ENCODE assay signal across 11 cellular contexts in genomic region chr13:110396913-110397379, GRCh38.
A peak's percentile ranks its signal among the peaks of the same experiment; 100 is the strongest.
DNase-seq lines count a peak whose midpoint lies in the region; ATAC-seq and TF ChIP-seq lines count a peak whose summit lies in the region.
"Had no signal": no experiment of that assay in that cellular context is flagged by ENCODE, and none has a peak within 500 bp of the region (broad histone marks: within the 10 kb centered on the region; RNA-seq: fewer than 3 reads in every experiment).

No MANE protein-coding gene starts in this region.

- H3K36me3 ChIP-seq in body of pancreas (replicated peaks in 1 of 2; ENCODE audit: insufficient read depth in 1 of 2, low read depth in 2 of 2) (no peaks in the 10 kb centered on the region), skeletal muscle tissue (ENCODE audit: control insufficient read depth in 3 of 3, insufficient read depth in 3 of 3, low read length in 3 of 3) (no peaks in the 10 kb centered on the region)

- H3K27ac ChIP-seq in body of pancreas (peak overlapping the region; percentile 35 to 67 (median 56)), skeletal muscle tissue (ENCODE audit: low read depth, low read length) (peak overlapping the region; percentile 80)

- H3K27me3 ChIP-seq in body of pancreas (no peaks in the 10 kb centered on the region), skeletal muscle tissue (ENCODE audit: control insufficient read depth in 3 of 3, insufficient read depth in 3 of 3, low read length in 3 of 3) (no peaks in the 10 kb centered on the region)

- no peak for TF ChIP-seq CTCF in body of pancreas (IDR thresholded peaks at IDR 0.05)

- H3K4me3 ChIP-seq in body of pancreas (no peak overlapping the region), skeletal muscle tissue (ENCODE audit: low read length in 3 of 3) (peak overlapping the region in 2 of 3 donors; percentile 51 to 52)

- peak; percentile 75 for ATAC-seq in body of pancreas
- no peak for ATAC-seq in HG03045 (IDR thresholded peaks at IDR 0.05; ENCODE audit: unreplicated experiment)
- ATAC-seq in HG02852 (IDR thresholded peaks at IDR 0.05; ENCODE audit: unreplicated experiment) = no peak
- no peak for ATAC-seq in GM21526 (IDR thresholded peaks at IDR 0.05; ENCODE audit: low FRiP score, unreplicated experiment)
- ATAC-seq: HCT116 had no signal

- 21 to 33% methylated on average over 11 of the region's 11 CpGs for WGBS in body of pancreas, 2 donors

- intact Hi-C loops in body of pancreas (cut with DNase I) = no loop called here

- peaks cover 7% of the 10 kb centered on the region for H3K4me1 ChIP-seq in body of pancreas
- H3K4me1 ChIP-seq in skeletal muscle tissue (ENCODE audit: control insufficient read depth in 3 of 3, insufficient read depth in 3 of 3, low read length in 3 of 3) = peaks cover 12 to 24% (median 13%) of the 10 kb centered on the region in 3 donors

- no peaks in the 10 kb centered on the region for H3K9me3 ChIP-seq in body of pancreas
- no peaks in the 10 kb centered on the region for H3K9me3 ChIP-seq in skeletal muscle tissue (ENCODE audit: control insufficient read depth in 3 of 3, low read length in 3 of 3)

- no peak for TF ChIP-seq POLR2A in body of pancreas (IDR thresholded peaks at IDR 0.05)

- no peak overlapping the region for H3K9ac ChIP-seq in skeletal muscle tissue (ENCODE audit: low read depth in 1 of 3, low read length in 3 of 3)

- DNase-seq in ELR (ENCODE audit: low read depth) (peak; percentile 99), body of pancreas (peak; percentile 39 to 79 (median 62)), iris pigment epithelial cell (ENCODE audit: low read depth) (peak; percentile 100), AML-193 (lab: John Stamatoyannopoulos, UW) (no peak)
- DNase-seq: activated CD4-positive, alpha-beta T cell treated with anti-CD3 and anti-CD28 coated beads, Interleukin-2, amount 10 ng/mL, durations not matched to agents 24 days and 14 days; NCI-H1930 had no signal

Comparison
In these comparisons a context has a peak if more than half of its experiments do, and no peak if none do; other contexts are left out.
1. DNase-seq: peak in ELR (single experiment), body of pancreas (4 of 4) and iris pigment epithelial cell (single experiment); none in AML-193 (0 of 2).
2. H3K4me3 ChIP-seq: peak in skeletal muscle tissue (2 of 3); none in body of pancreas (0 of 2).